Comparison of ENCODE assay signal across 8 cellular contexts in the genomic region with DNA sequence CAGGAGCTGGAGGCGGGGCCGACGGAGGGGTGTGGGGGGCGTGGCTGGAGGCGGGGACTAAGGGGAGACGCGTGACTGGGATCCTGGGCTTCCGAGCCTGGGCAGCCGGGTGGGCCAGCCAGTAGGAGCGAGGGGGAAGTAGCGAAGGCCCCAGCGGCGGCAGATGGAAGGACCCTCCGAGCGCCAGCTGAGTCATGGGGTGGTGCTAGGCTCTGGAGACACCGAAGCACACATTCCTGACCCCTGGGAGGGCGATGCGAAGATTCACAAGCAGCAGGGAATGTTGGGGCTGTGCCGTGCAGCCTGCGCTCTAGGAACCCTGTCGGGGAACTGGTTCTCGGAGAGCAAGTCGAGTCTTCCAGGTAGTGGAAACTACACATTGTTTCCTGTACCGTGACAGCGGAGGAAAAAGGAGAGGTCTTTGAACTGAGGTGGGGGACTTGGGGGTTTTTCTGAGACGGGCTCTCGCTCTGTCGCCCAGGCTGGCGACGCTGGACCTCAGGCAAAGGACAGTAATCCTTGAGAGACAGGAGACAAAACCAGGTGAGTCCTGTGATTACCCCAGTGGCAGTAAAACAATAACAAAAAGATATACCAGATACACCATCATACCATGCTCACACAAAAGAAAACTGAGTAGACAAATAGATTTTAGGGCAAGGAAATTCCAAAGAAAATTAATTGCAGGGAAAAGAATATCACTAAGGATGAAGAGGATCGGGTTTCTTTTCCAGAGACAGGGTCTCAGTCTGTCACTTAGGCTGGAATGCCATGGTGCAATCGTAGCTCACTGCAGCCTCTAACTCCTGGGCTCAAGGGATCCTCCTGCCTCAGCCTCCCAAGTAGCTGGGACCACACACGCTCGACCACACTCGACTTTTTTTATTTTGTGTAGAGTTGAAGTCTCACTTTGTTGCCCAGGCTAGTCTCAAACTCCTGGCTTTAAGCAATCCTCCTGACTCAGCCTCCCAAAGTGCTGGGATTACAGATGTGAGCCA. TPM values are rescaled to one million over a fixed set of nuclear protein-coding genes. Genes with fewer than 3 reads are reported as not detected.
DNase-seq lines count a peak whose midpoint lies in the region; ATAC-seq lines count a peak whose summit lies in the region.

No MANE protein-coding gene starts in this region.

- peaks cover 2% of the 10 kb centered on the region for H3K27me3 Mint-ChIP-seq in activated CD4-positive, alpha-beta memory T cell treated with anti-CD3 and anti-CD28 coated beads, Interleukin-2, amount 10 ng/mL, durations not matched to agents 7 days and 5 days

- no peaks in the 10 kb centered on the region for H3K9me3 Mint-ChIP-seq in activated CD4-positive, alpha-beta memory T cell treated with anti-CD3 and anti-CD28 coated beads, Interleukin-2, amount 10 ng/mL, durations not matched to agents 7 days and 5 days

- POLR2A ChIA-PET in activated CD4-positive, alpha-beta memory T cell treated with anti-CD3 and anti-CD28 coated beads, Interleukin-2, amount 10 ng/mL, durations not matched to agents 7 days and 5 days (lab: Charles Lee) = interaction anchor here (0.6 to 3.3 kb wide), 26 partner anchors 7 to 571 kb away, joined by 3 to 34 read pairs (median 4); partner anchors contain the start of genes CEP76, CHMP1B, IMPA2 and PRELID3A

- peak overlapping the region; percentile 81 for H3K4me3 Mint-ChIP-seq in activated CD4-positive, alpha-beta memory T cell treated with anti-CD3 and anti-CD28 coated beads, Interleukin-2, amount 10 ng/mL, durations not matched to agents 7 days and 5 days

- peak overlapping the region; percentile 62 for H3K27ac ChIP-seq in temporal lobe (ENCODE audit: low read depth, low read length)

- H3K4me1 Mint-ChIP-seq in activated CD4-positive, alpha-beta memory T cell treated with anti-CD3 and anti-CD28 coated beads, Interleukin-2, amount 10 ng/mL, durations not matched to agents 7 days and 5 days = peaks cover 40% of the 10 kb centered on the region

- peaks cover 16% of the 10 kb centered on the region for H3K36me3 Mint-ChIP-seq in activated CD4-positive, alpha-beta memory T cell treated with anti-CD3 and anti-CD28 coated beads, Interleukin-2, amount 10 ng/mL, durations not matched to agents 7 days and 5 days (ENCODE audit: low read depth)

- CTCF ChIA-PET in activated CD4-positive, alpha-beta memory T cell treated with anti-CD3 and anti-CD28 coated beads, Interleukin-2, amount 10 ng/mL, durations not matched to agents 7 days and 5 days (lab: Charles Lee) = interaction anchor here (0.6 to 1.4 kb wide), 14 partner anchors 12 to 571 kb away, joined by 3 to 7 read pairs (median 3); partner anchors contain the start of genes CEP76, PRELID3A, PSMG2 and SEH1L

- DNase-seq in EH (ENCODE audit: low read depth) = peak; percentile 99
- peak; percentile 95 for DNase-seq in HS-27A (ENCODE audit: low read depth)
- DNase-seq in activated CD4-positive, alpha-beta memory T cell treated with anti-CD3 and anti-CD28 coated beads, Interleukin-2, amount 10 ng/mL, durations not matched to agents 7 days and 5 days = no peak
- peak; percentile 94 for DNase-seq in iPS-NIHi11 (ENCODE audit: low spot score)
- no peak for DNase-seq in midbrain (lab: John Stamatoyannopoulos, UW)
- no peak for DNase-seq in NCI-H1105 treated with DMSO at 0.1 percent for 48 hours (lab: John Stamatoyannopoulos, UW)

- H3K27ac Mint-ChIP-seq in activated CD4-positive, alpha-beta memory T cell treated with anti-CD3 and anti-CD28 coated beads, Interleukin-2, amount 10 ng/mL, durations not matched to agents 7 days and 5 days = peak overlapping the region; percentile 69

- ATAC-seq in GM19463 (IDR thresholded peaks at IDR 0.05; ENCODE audit: unreplicated experiment) = peak; percentile 52

RNA-seq across cellular contexts. Expression of gene AFG3L2, which starts 0.8 kb away (rescaled TPM):
- total RNA-seq in activated CD4-positive, alpha-beta memory T cell treated with anti-CD3 and anti-CD28 coated beads, Interleukin-2, amount 10 ng/mL, durations not matched to agents 7 days and 5 days = 10 to 100 TPM; 31.9 to 32.8 TPM
- 29.0 TPM for total RNA-seq in temporal lobe

RNA-seq across cellular contexts. Expression of gene PRELID3A, which starts 29.9 kb away (rescaled TPM):
- total RNA-seq in activated CD4-positive, alpha-beta memory T cell treated with anti-CD3 and anti-CD28 coated beads, Interleukin-2, amount 10 ng/mL, durations not matched to agents 7 days and 5 days = 1 to 10 TPM; 2.2 to 2.3 TPM
- 4.2 TPM for total RNA-seq in temporal lobe

Comparison
In these comparisons a context has a peak if more than half of its experiments do, and no peak if none do; other contexts are left out.
1. DNase-seq: peak in EH (single experiment), HS-27A (single experiment) and iPS-NIHi11 (single experiment); none in activated CD4-positive, alpha-beta memory T cell treated with anti-CD3 and anti-CD28 coated beads, Interleukin-2, amount 10 ng/mL, durations not matched to agents 7 days and 5 days (single experiment), midbrain (single experiment) and NCI-H1105 treated with DMSO at 0.1 percent for 48 hours (single experiment).